In genomic region chr10:129658673-129659072, GRCh38 we compare ENCODE assay signal across 1 cellular context.
TF ChIP-seq lines count a peak whose summit lies in the region.

No MANE protein-coding gene starts in this region.

TF ChIP-seq in GM23338, 12 proteins besides CTCF, POLR2A, EP300 and RAD21:
- TF ChIP-seq ZNF462 (CRISPR knock-in tag; IDR thresholded peaks at IDR 0.05) (no peak), JUNB (IDR thresholded peaks at IDR 0.05; ENCODE audit: unreplicated experiment) (no peak)
TF ChIP-seq in GM23338: peak in this region for 0.
